ENCODE assay signal across 15 cellular contexts in the genomic region with DNA sequence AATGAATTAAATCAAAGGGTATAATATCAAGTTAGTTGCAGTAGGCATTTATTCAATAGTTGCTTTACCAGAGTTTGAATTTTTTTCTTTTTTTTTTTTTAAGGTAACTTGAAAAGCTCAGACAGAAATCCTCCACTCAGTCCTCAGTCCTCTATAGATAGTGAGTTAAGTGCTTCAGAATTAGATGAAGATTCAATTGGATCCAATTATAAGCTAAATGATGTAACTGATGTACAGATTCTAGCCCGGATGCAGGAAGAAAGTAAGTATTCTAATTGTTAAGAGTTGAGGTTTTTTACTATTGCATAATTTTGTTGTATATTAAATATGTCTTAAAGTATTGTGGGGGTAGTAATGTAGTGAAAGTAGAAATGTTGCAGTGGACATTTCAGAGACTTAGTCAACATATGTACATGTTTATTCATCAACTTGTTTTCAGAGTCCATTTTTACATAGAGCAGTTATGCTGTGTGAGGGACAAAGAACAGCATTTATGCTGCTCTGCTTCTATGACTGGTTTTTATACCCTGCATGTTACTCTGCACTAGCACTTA.
"Had no signal": no experiment of that assay in that cellular context is flagged by ENCODE, and none has a peak within 500 bp of the region (broad histone marks: within the 10 kb centered on the region; RNA-seq: fewer than 3 reads in every experiment).

No MANE protein-coding gene starts in this region.

- H3K9me3 Mint-ChIP-seq: activated CD4-positive, alpha-beta memory T cell treated with anti-CD3 and anti-CD28 coated beads for 36 hours; activated naive CD8-positive, alpha-beta T cell treated with anti-CD3 and anti-CD28 coated beads for 36 hours; activated T-cell treated with anti-CD3 and anti-CD28 coated beads, Interleukin-2, amount 50 U/mL, for 4 hours; naive thymus-derived CD8-positive, alpha-beta T cell; stimulated activated naive B cell treated with anti-CD40 and anti-IgM and Interleukin-4, amounts not matched to agents 10 μg/mL and 1 μg/mL and 100 μg/mL, for 72 hours had no signal

- H3K4me3 ChIP-seq: hepatocyte, lung, mucosa of descending colon, spleen, tibial nerve had no signal

- ATAC-seq: activated T-cell treated with anti-CD3 and anti-CD28 coated beads, Interleukin-2, amount 50 U/mL, for 4 hours; left cardiac atrium; mucosa of descending colon; naive thymus-derived CD8-positive, alpha-beta T cell; sciatic nerve; stimulated activated naive B cell treated with anti-CD40 and anti-IgM and Interleukin-4, amounts not matched to agents 10 μg/mL and 1 μg/mL and 100 μg/mL, for 72 hours had no signal

- DNase-seq: activated CD4-positive, alpha-beta memory T cell treated with anti-CD3 and anti-CD28 coated beads for 36 hours; activated gamma-delta T cell treated with Interleukin-2 at 50 U/mL for 16 hours; activated naive CD8-positive, alpha-beta T cell treated with anti-CD3 and anti-CD28 coated beads for 36 hours; activated T-cell treated with anti-CD3 and anti-CD28 coated beads, Interleukin-2, amount 50 U/mL, for 4 hours; aorta; left cardiac atrium; mucosa of descending colon; naive thymus-derived CD8-positive, alpha-beta T cell; spleen; stimulated activated CD4-positive, alpha-beta T cell treated with anti-CD3 and anti-CD28 coated beads, Interleukin-1b, Interleukin-23, amount 100 ng/mL, for 48 hours; stimulated activated naive B cell treated with anti-CD40 and anti-IgM and Interleukin-4, amounts not matched to agents 10 μg/mL and 1 μg/mL and 100 μg/mL, for 72 hours had no signal

- H3K27me3 ChIP-seq: hepatocyte, spleen, tibial nerve had no signal

- H3K27ac ChIP-seq: hepatocyte had no signal

- H3K27ac Mint-ChIP-seq: activated CD4-positive, alpha-beta memory T cell treated with anti-CD3 and anti-CD28 coated beads for 36 hours; activated naive CD8-positive, alpha-beta T cell treated with anti-CD3 and anti-CD28 coated beads for 36 hours; stimulated activated naive B cell treated with anti-CD40 and anti-IgM and Interleukin-4, amounts not matched to agents 10 μg/mL and 1 μg/mL and 100 μg/mL, for 72 hours had no signal

- H3K4me1 Mint-ChIP-seq: stimulated activated naive B cell treated with anti-CD40 and anti-IgM and Interleukin-4, amounts not matched to agents 10 μg/mL and 1 μg/mL and 100 μg/mL, for 72 hours had no signal

- H3K9me3 ChIP-seq: mucosa of descending colon, spleen, tibial nerve had no signal

- H3K27me3 Mint-ChIP-seq: activated CD4-positive, alpha-beta memory T cell treated with anti-CD3 and anti-CD28 coated beads for 36 hours; activated naive CD8-positive, alpha-beta T cell treated with anti-CD3 and anti-CD28 coated beads for 36 hours; naive thymus-derived CD8-positive, alpha-beta T cell; stimulated activated naive B cell treated with anti-CD40 and anti-IgM and Interleukin-4, amounts not matched to agents 10 μg/mL and 1 μg/mL and 100 μg/mL, for 72 hours had no signal

- H3K4me3 Mint-ChIP-seq: activated CD4-positive, alpha-beta memory T cell treated with anti-CD3 and anti-CD28 coated beads for 36 hours; activated naive CD8-positive, alpha-beta T cell treated with anti-CD3 and anti-CD28 coated beads for 36 hours; activated T-cell treated with anti-CD3 and anti-CD28 coated beads, Interleukin-2, amount 50 U/mL, for 4 hours; naive thymus-derived CD8-positive, alpha-beta T cell; stimulated activated naive B cell treated with anti-CD40 and anti-IgM and Interleukin-4, amounts not matched to agents 10 μg/mL and 1 μg/mL and 100 μg/mL, for 72 hours had no signal
